ENCODE assay signal across 29 cellular contexts in genomic region chr19:34959021-34959420, GRCh38.
"Had no signal": no experiment of that assay in that cellular context is flagged by ENCODE, and none has a peak within 500 bp of the region (broad histone marks: within the 10 kb centered on the region; RNA-seq: fewer than 3 reads in every experiment).

No MANE protein-coding gene starts in this region.

- DNase-seq: activated CD4-positive, alpha-beta T cell treated with anti-CD3 and anti-CD28 coated beads for 1 hour; activated CD4-positive, alpha-beta T cell treated with anti-CD3 and anti-CD28 coated beads, Interleukin-2, amount 50 U/mL, for 1 hour; activated CD8-positive, alpha-beta memory T cell treated with anti-CD3 and anti-CD28 coated beads for 24 hours; activated CD8-positive, alpha-beta memory T cell treated with anti-CD3 and anti-CD28 coated beads, Interleukin-2, amount 50 U/mL, for 4 hours; activated effector memory CD4-positive, alpha-beta T cell treated with Interleukin-2 at 50 U/mL for 16 hours; activated naive CD4-positive, alpha-beta T cell treated with anti-CD3 and anti-CD28 coated beads, Interleukin-2, amount 50 U/mL, for 16 hours; activated naive CD8-positive, alpha-beta T cell treated with anti-CD3 and anti-CD28 coated beads, Interleukin-2, amount 50 U/mL, for 24 hours; activated T-cell treated with anti-CD3 and anti-CD28 coated beads, Interleukin-2, amount 50 U/mL, for 4 hours; anterior cingulate cortex; body of pancreas; effector CD8-positive, alpha-beta T cell; gastrocnemius medialis; hippocampal formation; kidney glomerular epithelial cell; left ventricle myocardium superior; naive thymus-derived CD8-positive, alpha-beta T cell; stimulated activated CD4-positive, alpha-beta T cell treated with anti-CD3 and anti-CD28 coated beads, Interleukin-4, amount 100 ng/mL, for 4 hours; stimulated activated naive CD8-positive, alpha-beta T cell treated with anti-CD3 and anti-CD28 coated beads, Interleukin-15, Interleukin-2, amounts not matched to agents 100 U/mL and 50 U/mL, for 24 hours; T-helper 9 cell; transverse colon had no signal

- H3K27me3 Mint-ChIP-seq: activated naive CD8-positive, alpha-beta T cell treated with anti-CD3 and anti-CD28 coated beads, Interleukin-2, amount 50 U/mL, for 24 hours; memory B cell; naive thymus-derived CD8-positive, alpha-beta T cell had no signal

- H3K4me1 ChIP-seq: neural progenitor cell, prostate gland had no signal

- H3K4me3 ChIP-seq: body of pancreas, cardiac muscle cell, neural progenitor cell, prostate gland, right atrium auricular region, transverse colon, vagina had no signal

- H3K27ac ChIP-seq: body of pancreas, cardiac muscle cell, gastrocnemius medialis, neural progenitor cell, prostate gland, right atrium auricular region, transverse colon, vagina had no signal

- H3K27me3 ChIP-seq: body of pancreas, cardiac muscle cell, gastrocnemius medialis, right atrium auricular region, transverse colon, vagina had no signal

- FAIRE-seq: endothelial cell of umbilical vein had no signal

- H3K9ac ChIP-seq: neural progenitor cell had no signal

- H2AFZ ChIP-seq: neural progenitor cell had no signal

- H3K4me2 ChIP-seq: neural progenitor cell had no signal

- H3K4me3 Mint-ChIP-seq: activated naive CD8-positive, alpha-beta T cell treated with anti-CD3 and anti-CD28 coated beads, Interleukin-2, amount 50 U/mL, for 24 hours; activated T-cell treated with anti-CD3 and anti-CD28 coated beads, Interleukin-2, amount 50 U/mL, for 4 hours; dendritic cell treated with granulocyte-macrophage colony-stimulating factor and Interleukin-4, amounts not matched to agents 40 ng/mL and 50 ng/mL, for 4 days; memory B cell; neural progenitor cell had no signal

- ATAC-seq: activated naive CD8-positive, alpha-beta T cell treated with anti-CD3 and anti-CD28 coated beads, Interleukin-2, amount 50 U/mL, for 24 hours; activated T-cell treated with anti-CD3 and anti-CD28 coated beads, Interleukin-2, amount 50 U/mL, for 4 hours; body of pancreas; esophagus mucosa; gastrocnemius medialis; left ventricle myocardium superior; naive thymus-derived CD8-positive, alpha-beta T cell; stimulated activated naive CD8-positive, alpha-beta T cell treated with anti-CD3 and anti-CD28 coated beads, Interleukin-15, Interleukin-2, amounts not matched to agents 100 U/mL and 50 U/mL, for 24 hours had no signal

- H3K27ac Mint-ChIP-seq: activated naive CD8-positive, alpha-beta T cell treated with anti-CD3 and anti-CD28 coated beads, Interleukin-2, amount 50 U/mL, for 24 hours; dendritic cell treated with granulocyte-macrophage colony-stimulating factor and Interleukin-4, amounts not matched to agents 40 ng/mL and 50 ng/mL, for 4 days; memory B cell; neural progenitor cell had no signal
